ENCODE assay signal across 23 cellular contexts in the genomic region with DNA sequence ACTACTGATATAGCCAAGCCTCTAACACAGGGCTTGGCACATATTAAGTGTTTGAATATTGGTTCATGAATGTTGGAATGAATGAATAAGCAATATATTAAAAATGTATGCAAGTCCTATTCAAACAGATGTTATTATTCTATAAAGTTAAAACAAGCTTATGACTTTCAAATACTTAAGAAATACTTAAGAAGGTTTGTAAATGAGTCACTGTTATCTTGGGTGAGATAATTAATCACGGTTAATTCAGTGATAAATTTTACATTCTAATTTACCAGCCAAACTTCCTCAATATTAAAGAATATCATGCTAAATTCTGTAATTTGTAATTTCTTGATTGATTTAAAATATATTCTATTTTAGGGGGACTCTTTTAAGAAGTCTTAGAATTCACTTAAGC.
A peak's percentile ranks its signal among the peaks of the same experiment; 100 is the strongest.
DNase-seq lines count a peak whose midpoint lies in the region; ATAC-seq and TF ChIP-seq lines count a peak whose summit lies in the region.
"Had no signal": no experiment of that assay in that cellular context is flagged by ENCODE, and none has a peak within 500 bp of the region (broad histone marks: within the 10 kb centered on the region; RNA-seq: fewer than 3 reads in every experiment).

No MANE protein-coding gene starts in this region.

- peak overlapping the region; percentile 88 for H3K9ac ChIP-seq in mesenchymal stem cell (ENCODE audit: low read length)

- no peak for TF ChIP-seq CTCF in esophagus squamous epithelium (IDR thresholded peaks at IDR 0.05)

- no peak overlapping the region for H2BK12ac ChIP-seq in mesenchymal stem cell (ENCODE audit: low read length in 2 of 2)

- H2AFZ ChIP-seq in mesenchymal stem cell (ENCODE audit: low read depth, low read length) = no peak overlapping the region

- no peak overlapping the region for H2BK120ac ChIP-seq in mesenchymal stem cell (ENCODE audit: low read depth, low read length)

- no peak overlapping the region for H4K8ac ChIP-seq in mesenchymal stem cell (ENCODE audit: low read length)

- no peak for TF ChIP-seq POLR2A in esophagus squamous epithelium (IDR thresholded peaks at IDR 0.05)

- no peak overlapping the region for H2AK5ac ChIP-seq in mesenchymal stem cell (ENCODE audit: low read length, severe bottlenecking)

- intact Hi-C loops in esophagus squamous epithelium (cut with DNase I) = no loop called here

- H3K36me3 ChIP-seq in mesenchymal stem cell (ENCODE audit: control insufficient read depth in 1 of 2, insufficient read depth in 2 of 2, low read depth in 1 of 2, low read length in 2 of 2) (peaks cover 0 to 10% of the 10 kb centered on the region in 2 experiments), esophagus squamous epithelium (no peaks in the 10 kb centered on the region)
- H3K36me3 ChIP-seq: gastroesophageal sphincter, stomach, transverse colon had no signal

- no peaks in the 10 kb centered on the region for H3K9me3 ChIP-seq in mesenchymal stem cell (ENCODE audit: control insufficient read depth, low read length)
- H3K9me3 ChIP-seq in esophagus squamous epithelium = no peaks in the 10 kb centered on the region
- H3K9me3 ChIP-seq: gastroesophageal sphincter, stomach, transverse colon had no signal

- H3K27me3 ChIP-seq in mesenchymal stem cell (ENCODE audit: control insufficient read depth in 1 of 2, insufficient read depth in 1 of 2, low read length in 2 of 2) (no peaks in the 10 kb centered on the region), esophagus squamous epithelium (no peaks in the 10 kb centered on the region)
- H3K27me3 ChIP-seq: gastroesophageal sphincter, stomach had no signal

- no peak overlapping the region for H3K18ac ChIP-seq in mesenchymal stem cell (ENCODE audit: low read depth in 1 of 2, low read length in 2 of 2)

- H3K4ac ChIP-seq in mesenchymal stem cell (ENCODE audit: low read depth in 1 of 2, low read length in 2 of 2) = no peak overlapping the region

- H2BK5ac ChIP-seq in mesenchymal stem cell (ENCODE audit: low read depth, low read length, poor library complexity, severe bottlenecking) = no peak overlapping the region

- DNase-seq in EH (ENCODE audit: low read depth) (peak; percentile 25), HCEC 1CT (peak; percentile 48), amniotic epithelial cell (ENCODE audit: low read depth) (peak; percentile 56), mesenchymal stem cell (no peak), esophagus squamous epithelium (lab: John Stamatoyannopoulos, UW) (no peak)
- DNase-seq: activated CD4-positive, alpha-beta T cell treated with anti-CD3 and anti-CD28 coated beads, Interleukin-2, amount 50 U/mL, for 1 hour; activated effector memory CD4-positive, alpha-beta T cell treated with Interleukin-2 at 50 U/mL for 16 hours; aorta; CD8-positive, alpha-beta T cell; cerebellar nuclear complex; DMS53; Karpas-422; NCI-H187; NCI-H2227 treated with DMSO at 0.1 percent for 48 hours; NCI-H82; retina; SHP77; stomach; transverse colon had no signal

- H3K4me2 ChIP-seq in mesenchymal stem cell (ENCODE audit: low read length, poor library complexity, severe bottlenecking) = no peak overlapping the region

- ATAC-seq in GM19328 (IDR thresholded peaks at IDR 0.05; ENCODE audit: unreplicated experiment) (no peak), GM19452 (IDR thresholded peaks at IDR 0.05; ENCODE audit: unreplicated experiment) (no peak)
- ATAC-seq: CD8-positive, alpha-beta T cell; gastroesophageal sphincter; GM12878 had no signal

- no peak overlapping the region for H3K27ac ChIP-seq in mesenchymal stem cell (ENCODE audit: low read length, poor library complexity, severe bottlenecking)
- no peak overlapping the region for H3K27ac ChIP-seq in esophagus squamous epithelium
- H3K27ac ChIP-seq: gastroesophageal sphincter had no signal

- no peak overlapping the region for H3K14ac ChIP-seq in mesenchymal stem cell (ENCODE audit: low read length in 2 of 2)

- H3K23ac ChIP-seq in mesenchymal stem cell (ENCODE audit: low read length in 2 of 2) = no peak overlapping the region

- WGBS in mesenchymal stem cell = no CpG with 5 or more reads among the region's 1 CpG
- WGBS in esophagus squamous epithelium, 2 donors = 53 to 61% methylated on average over 1 of the region's 1 CpG

- no peak overlapping the region for H4K91ac ChIP-seq in mesenchymal stem cell (ENCODE audit: low read length)

- H3K4me3 ChIP-seq in mesenchymal stem cell (ENCODE audit: insufficient read depth in 1 of 2, low read depth in 1 of 2, low read length in 2 of 2) = no peak overlapping the region
- no peak overlapping the region for H3K4me3 ChIP-seq in esophagus squamous epithelium
- H3K4me3 ChIP-seq: gastroesophageal sphincter, GM12878, stomach, transverse colon had no signal

- H3K4me1 ChIP-seq in mesenchymal stem cell (ENCODE audit: control insufficient read depth, insufficient read depth, low read depth, low read length) (no peaks in the 10 kb centered on the region), esophagus squamous epithelium (peaks cover 0 to 34% (median 0%) of the 10 kb centered on the region in 3 donors)

- H2BK15ac ChIP-seq in mesenchymal stem cell (ENCODE audit: low read depth, poor library complexity, severe bottlenecking) = no peak overlapping the region

- H3K79me1 ChIP-seq in mesenchymal stem cell (replicated peaks; ENCODE audit: low read length, poor library complexity, severe bottlenecking) = peaks cover 13% of the 10 kb centered on the region

Comparison
In these comparisons a context has a peak if more than half of its experiments do, and no peak if none do; other contexts are left out.
1. DNase-seq: peak in EH (single experiment), HCEC 1CT (single experiment) and amniotic epithelial cell (single experiment); none in mesenchymal stem cell (single experiment) and esophagus squamous epithelium (single experiment).